Comparison of ENCODE assay signal across 1 cellular context in genomic region chr6:11586117-11586516, GRCh38.
TF ChIP-seq lines count a peak whose summit lies in the region.

No MANE protein-coding gene starts in this region.

TF ChIP-seq in H1, 55 proteins besides CTCF, POLR2A, EP300 and RAD21:
- TF ChIP-seq SP1 (IDR thresholded peaks at IDR 0.05; ENCODE audit: low read depth, low read length): no peak
- no peak for TF ChIP-seq KDM5A (IDR thresholded peaks at IDR 0.05; ENCODE audit: low read length)
- no peak for TF ChIP-seq ASH2L (IDR thresholded peaks at IDR 0.05; ENCODE audit: low read length)
- TF ChIP-seq RFX5 (IDR thresholded peaks at IDR 0.05; ENCODE audit: borderline replicate concordance, low read depth, low read length): no peak
- no peak for TF ChIP-seq CREB1 (IDR thresholded peaks at IDR 0.05)
- TF ChIP-seq EGR1 (IDR thresholded peaks at IDR 0.05; ENCODE audit: borderline replicate concordance, low read depth, low read length): no peak
- TF ChIP-seq SRF (IDR thresholded peaks at IDR 0.05; ENCODE audit: low read depth, low read length): no peak
- TF ChIP-seq NANOG (IDR thresholded peaks at IDR 0.05; ENCODE audit: insufficient read depth, low read depth, low read length, poor library complexity, severe bottlenecking): no peak
- TF ChIP-seq SIX5 (IDR thresholded peaks at IDR 0.05; ENCODE audit: low read depth, low read length): no peak
- no peak for TF ChIP-seq TBP (IDR thresholded peaks at IDR 0.05; ENCODE audit: low read depth, low read length)
- no peak for TF ChIP-seq SAP30 (IDR thresholded peaks at IDR 0.05; ENCODE audit: insufficient read depth, insufficient replicate concordance, low read length)
- TF ChIP-seq MAX (IDR thresholded peaks at IDR 0.05): no peak
- no peak for TF ChIP-seq CHD2 (IDR thresholded peaks at IDR 0.05; ENCODE audit: low read length)
TF ChIP-seq in H1: peak in this region for 0.
